ENCODE assay signal across 8 cellular contexts in the genomic region with DNA sequence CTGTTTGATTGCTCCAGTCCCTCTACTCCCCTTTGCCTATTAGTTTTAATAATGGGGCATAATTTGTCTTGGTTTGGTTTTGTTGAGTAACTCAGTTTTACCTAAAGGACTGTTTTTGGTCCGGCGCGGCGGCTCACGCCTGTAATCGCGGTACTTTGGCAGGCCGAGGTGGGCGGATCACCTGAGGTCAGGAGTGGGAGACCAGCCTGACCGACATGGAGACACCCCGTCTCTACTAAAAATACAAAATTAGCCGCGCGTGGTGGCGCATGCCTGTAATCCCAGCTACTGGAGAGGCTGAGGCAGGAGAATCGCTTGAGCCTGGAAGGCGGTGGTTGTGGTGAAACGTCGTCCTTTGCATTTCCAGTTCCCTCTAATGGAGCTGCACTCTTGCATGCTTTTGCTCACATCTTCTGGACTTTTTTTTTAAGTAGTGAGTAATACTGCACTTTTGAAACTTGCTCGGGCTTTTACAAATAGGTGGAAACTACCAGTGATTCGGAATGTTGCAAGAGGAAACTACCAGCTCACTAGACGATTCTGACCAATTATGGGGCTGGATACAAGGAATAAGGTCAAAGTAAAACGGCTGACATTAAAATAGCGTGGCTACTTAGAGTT. TPM values are rescaled to one million over a fixed set of nuclear protein-coding genes. Genes with fewer than 3 reads are reported as not detected.
DNase-seq lines count a peak whose midpoint lies in the region; ATAC-seq, FAIRE-seq and TF ChIP-seq lines count a peak whose summit lies in the region.

No MANE protein-coding gene starts in this region.

- peak overlapping the region; percentile 95 for H3K4me2 ChIP-seq in A549

- H3K4me1 ChIP-seq in A549 (peaks cover 26% of the 10 kb centered on the region), RWPE2 (ENCODE audit: insufficient read depth, poor library complexity, severe bottlenecking) (peaks cover 19% of the 10 kb centered on the region), mononuclear cell (ENCODE audit: insufficient read depth, low read length) (peaks cover 52% of the 10 kb centered on the region)

- peak overlapping the region; percentile 84 for H3K27ac Mint-ChIP-seq in central memory CD8-positive, alpha-beta T cell (ENCODE audit: low read depth)

- no peaks in the 10 kb centered on the region for H3K9me3 Mint-ChIP-seq in central memory CD8-positive, alpha-beta T cell

- H3K27ac ChIP-seq in A549 = peak overlapping the region; percentile 74 to 83
- peak overlapping the region; percentile 71 for H3K27ac ChIP-seq in RWPE2 (ENCODE audit: poor library complexity, severe bottlenecking)
- H3K27ac ChIP-seq in substantia nigra (ENCODE audit: low read depth, low read length, poor library complexity, severe bottlenecking) = peak overlapping the region; percentile 72

- TF ChIP-seq EP300 in A549 (IDR thresholded peaks at IDR 0.05) = no peak

- WGBS in A549 (ENCODE audit: missing lambda C conversion rate) = 22% methylated on average over 24 of the region's 24 CpGs

- no peaks in the 10 kb centered on the region for H3K27me3 Mint-ChIP-seq in central memory CD8-positive, alpha-beta T cell

- H3K36me3 Mint-ChIP-seq in central memory CD8-positive, alpha-beta T cell (ENCODE audit: insufficient read depth) = peaks cover 34% of the 10 kb centered on the region

- POLR2A ChIA-PET in A549 (lab: Yijun Ruan, JAX) = interaction anchor here (0.5 to 1.6 kb wide), 14 partner anchors 9 to 710 kb away, joined by 3 to 10 read pairs (median 3); partner anchors contain the start of genes CBY3, HNRNPH1 and RUFY1

- H3K27me3 ChIP-seq in RWPE2 (ENCODE audit: insufficient read depth, poor library complexity, severe bottlenecking) (no peaks in the 10 kb centered on the region), mononuclear cell (ENCODE audit: insufficient read depth, low read length) (no peaks in the 10 kb centered on the region)

- peak overlapping the region; percentile 87 for H3K4me3 Mint-ChIP-seq in central memory CD8-positive, alpha-beta T cell

- DNase-seq in A549 (ENCODE audit: low read depth in 1 of 2, low spot score in 1 of 2) (no peak), RWPE2 (ENCODE audit: low spot score) (no peak), substantia nigra (lab: John Stamatoyannopoulos, UW) (peak in 8 of 49 donors; percentile 4 to 15 (median 6)), HTR-8/SVneo (ENCODE audit: insufficient read length, low spot score) (no peak)
- DNase-seq in central memory CD8-positive, alpha-beta T cell (ENCODE audit: low spot score in 2 of 2) = no peak

- CTCF ChIA-PET in A549 (lab: Yijun Ruan, JAX) = interaction anchor here (0.9 to 1.9 kb wide), 6 partner anchors 11 to 73 kb away, joined by 3 to 11 read pairs (median 4); no protein-coding TSS in a partner anchor

- TF ChIP-seq CTCF in A549 (IDR thresholded peaks at IDR 0.05) = no peak
- TF ChIP-seq CTCF in RWPE2 (IDR thresholded peaks at IDR 0.05; ENCODE audit: poor library complexity, severe bottlenecking) = no peak

- TF ChIP-seq RAD21 in A549 (conservative IDR thresholded peaks at IDR 0.05 in 1 of 2, IDR thresholded peaks at IDR 0.05 in 1 of 2) = no peak

- H3K9me3 ChIP-seq in A549 = no peaks in the 10 kb centered on the region
- no peaks in the 10 kb centered on the region for H3K9me3 ChIP-seq in RWPE2 (ENCODE audit: severe bottlenecking)
- no peaks in the 10 kb centered on the region for H3K9me3 ChIP-seq in mononuclear cell (ENCODE audit: low read depth, low read length)

- peaks cover 57% of the 10 kb centered on the region for H3K36me3 ChIP-seq in RWPE2 (ENCODE audit: low read depth)

- H3K4me3 ChIP-seq in A549 = peak overlapping the region; percentile 40
- H3K4me3 ChIP-seq in RWPE2 (ENCODE audit: severe bottlenecking) = peak overlapping the region; percentile 95
- H3K4me3 ChIP-seq in mononuclear cell (ENCODE audit: low read length) = peak overlapping the region; percentile 92

- TF ChIP-seq POLR2A in A549 (IDR thresholded peaks at IDR 0.05; ENCODE audit: low read length) = no peak

- FAIRE-seq in A549 (lab: Jason Lieb, UNC) = no peak
- FAIRE-seq in HTR-8/SVneo (lab: Jason Lieb, UNC) = no peak

- H3K4me1 Mint-ChIP-seq in central memory CD8-positive, alpha-beta T cell = peaks cover 21% of the 10 kb centered on the region

- ATAC-seq in A549 (peak; percentile 34 to 44; a peak in 5 of 6 replicates), GM18870 (IDR thresholded peaks at IDR 0.05; ENCODE audit: unreplicated experiment) (peak; percentile 29), HG03066 (IDR thresholded peaks at IDR 0.05; ENCODE audit: low read depth, unreplicated experiment) (peak; percentile 5), RWPE2 (ENCODE audit: low read depth) (peak; percentile 43)
- ATAC-seq in central memory CD8-positive, alpha-beta T cell (replicated peaks; ENCODE audit: extremely low read depth, poor library complexity, severe bottlenecking) = peak; percentile 4

TF ChIP-seq in A549, 52 proteins besides CTCF, POLR2A, EP300 and RAD21:
- peak; percentile 54; the same call in 1 of the 2 replicates for TF ChIP-seq HOXA7 (CRISPR knock-in tag; IDR thresholded peaks at IDR 0.05)
- peak; percentile 35 to 49; a peak in 2 of 4 replicates for TF ChIP-seq CEBPB (IDR thresholded peaks at IDR 0.05)
- TF ChIP-seq, protein P1, sequence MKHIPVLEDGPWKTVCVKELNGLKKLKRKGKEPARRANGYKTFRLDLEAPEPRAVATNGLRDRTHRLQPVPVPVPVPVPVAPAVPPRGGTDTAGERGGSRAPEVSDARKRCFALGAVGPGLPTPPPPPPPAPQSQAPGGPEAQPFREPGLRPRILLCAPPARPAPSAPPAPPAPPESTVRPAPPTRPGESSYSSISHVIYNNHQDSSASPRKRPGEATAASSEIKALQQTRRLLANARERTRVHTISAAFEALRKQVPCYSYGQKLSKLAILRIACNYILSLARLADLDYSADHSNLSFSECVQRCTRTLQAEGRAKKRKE (CRISPR knock-in tag; IDR thresholded peaks at IDR 0.05; ENCODE audit: low read depth) = no peak
- TF ChIP-seq TFCP2L1 (CRISPR knock-in tag; IDR thresholded peaks at IDR 0.05) = no peak

RNA-seq across cellular contexts. Expression of gene MAML1, which starts 0.7 kb away (rescaled TPM):
- 6.9 and 10.9 TPM in 2 replicates for polyA plus RNA-seq in A549 (2011; rRNA removed)
- polyA plus RNA-seq in A549 (2012; cell fraction: cytosol; rRNA removed) = 13.0 and 14.9 TPM in 2 replicates
- 12.1 and 13.4 TPM in 2 replicates for polyA plus RNA-seq in A549 (2012; cell fraction: nucleus; rRNA removed)
- 11.0 to 12.0 TPM (median 11.4 TPM) in 3 replicates for polyA plus RNA-seq in A549 (2017; fragmentation: RNase III; extraction: RNeasy Plus Mini Kit Qiagen cat#74134 plus additional on column Dnase treatment)
- 12.1 and 12.8 TPM in 2 replicates for polyA minus RNA-seq in A549 (2011; rRNA and poly(A)+ RNA removed)
- 14.0 TPM for total RNA-seq in mononuclear cell

RNA-seq across cellular contexts. Expression of gene CANX, which starts 33.1 kb away (rescaled TPM):
- polyA plus RNA-seq in A549 (2011; rRNA removed) = 1,000 and 1,241 TPM in 2 replicates
- 89.4 and 161 TPM in 2 replicates for polyA plus RNA-seq in A549 (2012; cell fraction: cytosol; rRNA removed)
- 102 and 118 TPM in 2 replicates for polyA plus RNA-seq in A549 (2012; cell fraction: nucleus; rRNA removed)
- polyA plus RNA-seq in A549 (2017; fragmentation: RNase III; extraction: RNeasy Plus Mini Kit Qiagen cat#74134 plus additional on column Dnase treatment) = 364 to 433 TPM (median 402 TPM) in 3 replicates
- 1,532 and 1,583 TPM in 2 replicates for polyA minus RNA-seq in A549 (2011; rRNA and poly(A)+ RNA removed)
- 273 TPM for total RNA-seq in mononuclear cell

RNA-seq across cellular contexts. Expression of gene CBY3, which starts 51.1 kb away (rescaled TPM):
- not detected in 2 replicates for polyA plus RNA-seq in A549 (2011; rRNA removed)
- not detected in 2 replicates for polyA plus RNA-seq in A549 (2012; cell fraction: cytosol; rRNA removed)
- 0.07 TPM in 1 of 2 replicates, not detected in the other for polyA plus RNA-seq in A549 (2012; cell fraction: nucleus; rRNA removed)
- not detected in 3 replicates for polyA plus RNA-seq in A549 (2017; fragmentation: RNase III; extraction: RNeasy Plus Mini Kit Qiagen cat#74134 plus additional on column Dnase treatment)
- polyA minus RNA-seq in A549 (2011; rRNA and poly(A)+ RNA removed) = not detected in 2 replicates
- 0.52 TPM for total RNA-seq in mononuclear cell

Comparison
In these comparisons a context has a peak if more than half of its experiments do, and no peak if none do; other contexts are left out.
1. H3K4me3 ChIP-seq: peak in every context shown above with its lines; median percentile 95 in RWPE2; 92 in mononuclear cell; 40 in A549.